In genomic region chr15:90211009-90211408, GRCh38 we compare ENCODE assay signal across 12 cellular contexts. TPM values are rescaled to one million over a fixed set of nuclear protein-coding genes. Genes with fewer than 3 reads are reported as not detected.
A peak's percentile ranks its signal among the peaks of the same experiment; 100 is the strongest.
DNase-seq lines count a peak whose midpoint lies in the region; ATAC-seq and TF ChIP-seq lines count a peak whose summit lies in the region.
"Had no signal": no experiment of that assay in that cellular context is flagged by ENCODE, and none has a peak within 500 bp of the region (broad histone marks: within the 10 kb centered on the region; RNA-seq: fewer than 3 reads in every experiment).

No MANE protein-coding gene starts in this region.

- TF ChIP-seq POLR2A in gastroesophageal sphincter (IDR thresholded peaks at IDR 0.05) = no peak

- H3K9me3 Mint-ChIP-seq in CD4-positive, CD25-positive, alpha-beta regulatory T cell = no peaks in the 10 kb centered on the region
- no peaks in the 10 kb centered on the region for H3K9me3 Mint-ChIP-seq in activated B cell treated with CpG ODN at 0.5 μM for 24 hours

- H3K9me3 ChIP-seq in CD4-positive, CD25-positive, alpha-beta regulatory T cell (ENCODE audit: control insufficient read depth in 2 of 2, low read length in 2 of 2) = no peaks in the 10 kb centered on the region
- H3K9me3 ChIP-seq in gastroesophageal sphincter = no peaks in the 10 kb centered on the region

- no peak overlapping the region for H3K4me3 Mint-ChIP-seq in CD4-positive, CD25-positive, alpha-beta regulatory T cell
- H3K4me3 Mint-ChIP-seq in activated B cell treated with CpG ODN at 0.5 μM for 24 hours = peak overlapping the region; percentile 50
- H3K4me3 Mint-ChIP-seq: activated naive CD8-positive, alpha-beta T cell had no signal

- no peak for TF ChIP-seq EP300 in gastroesophageal sphincter (IDR thresholded peaks at IDR 0.05)

- no peaks in the 10 kb centered on the region for H3K36me3 ChIP-seq in CD4-positive, CD25-positive, alpha-beta regulatory T cell (ENCODE audit: control insufficient read depth, insufficient read depth, low read length)
- H3K36me3 ChIP-seq in gastroesophageal sphincter = peaks cover 0 to 55% of the 10 kb centered on the region in 2 donors

- H3K27ac Mint-ChIP-seq in CD4-positive, CD25-positive, alpha-beta regulatory T cell = peak overlapping the region in 2 of 3 donors; percentile 75 to 84
- peak overlapping the region; percentile 95 for H3K27ac Mint-ChIP-seq in activated B cell treated with CpG ODN at 0.5 μM for 24 hours
- H3K27ac Mint-ChIP-seq: activated naive CD8-positive, alpha-beta T cell had no signal

- no peak overlapping the region for H3K27ac ChIP-seq in CD4-positive, CD25-positive, alpha-beta regulatory T cell (ENCODE audit: insufficient read depth, low read length, poor library complexity, severe bottlenecking)
- peak overlapping the region in 3 of 4 donors; percentile 16 to 67 (median 46) for H3K27ac ChIP-seq in gastroesophageal sphincter

- H3K4me1 ChIP-seq in CD4-positive, CD25-positive, alpha-beta regulatory T cell (ENCODE audit: control insufficient read depth, insufficient read depth, low read length, poor library complexity, severe bottlenecking) = peaks cover 7% of the 10 kb centered on the region
- peaks cover 0 to 51% (median 15%) of the 10 kb centered on the region in 3 donors for H3K4me1 ChIP-seq in gastroesophageal sphincter

- no peak overlapping the region for H3K4me3 ChIP-seq in CD4-positive, CD25-positive, alpha-beta regulatory T cell (ENCODE audit: low read depth, low read length)
- no peak overlapping the region for H3K4me3 ChIP-seq in gastroesophageal sphincter

- no peak for ATAC-seq in CD4-positive, CD25-positive, alpha-beta regulatory T cell (ENCODE audit: low read depth in 2 of 2)
- ATAC-seq in activated B cell treated with CpG ODN at 0.5 μM for 24 hours (ENCODE audit: low read depth) = no peak
- ATAC-seq in gastroesophageal sphincter = no peak
- peak; percentile 25 for ATAC-seq in sciatic nerve
- no peak for ATAC-seq in HG03521 (IDR thresholded peaks at IDR 0.05; ENCODE audit: unreplicated experiment)

- 80 to 98% methylated on average over 1 to 7 of the region's 9 CpGs for WGBS in gastroesophageal sphincter (ENCODE audit: low coverage in 1 of 2), 2 donors

- peaks cover 8 to 34% (median 17%) of the 10 kb centered on the region in 4 donors for H3K4me1 Mint-ChIP-seq in CD4-positive, CD25-positive, alpha-beta regulatory T cell
- H3K4me1 Mint-ChIP-seq in activated B cell treated with CpG ODN at 0.5 μM for 24 hours = peaks cover 95% of the 10 kb centered on the region

- CTCF ChIA-PET in activated B cell treated with CpG ODN at 0.5 μM for 24 hours (lab: Charles Lee) = no interaction called here

- intact Hi-C loops in activated B cell treated with CpG ODN at 0.5 μM for 24 hours (cut with micrococcal nuclease) = no loop called here
- intact Hi-C loops in sciatic nerve (cut with DNase I) = no loop called here

- peaks cover 19% of the 10 kb centered on the region for H3K36me3 Mint-ChIP-seq in CD4-positive, CD25-positive, alpha-beta regulatory T cell
- H3K36me3 Mint-ChIP-seq in activated B cell treated with CpG ODN at 0.5 μM for 24 hours (ENCODE audit: low read depth) = peaks cover 47% of the 10 kb centered on the region
- H3K36me3 Mint-ChIP-seq: activated naive CD8-positive, alpha-beta T cell had no signal

- H3K27me3 Mint-ChIP-seq in CD4-positive, CD25-positive, alpha-beta regulatory T cell = no peaks in the 10 kb centered on the region
- no peaks in the 10 kb centered on the region for H3K27me3 Mint-ChIP-seq in activated B cell treated with CpG ODN at 0.5 μM for 24 hours
- H3K27me3 Mint-ChIP-seq: activated naive CD8-positive, alpha-beta T cell had no signal

- no peaks in the 10 kb centered on the region for H3K27me3 ChIP-seq in CD4-positive, CD25-positive, alpha-beta regulatory T cell (ENCODE audit: control insufficient read depth, insufficient read depth, low read length)
- H3K27me3 ChIP-seq in gastroesophageal sphincter = no peaks in the 10 kb centered on the region

- POLR2A ChIA-PET in activated B cell treated with CpG ODN at 0.5 μM for 24 hours (lab: Charles Lee) = interaction anchor here (2.7 to 7.3 kb wide), 3 partner anchors 9 to 20 kb away, joined by 14 to 144 read pairs (median 117); partner anchors contain the start of gene SEMA4B

- no peak for DNase-seq in CD4-positive, CD25-positive, alpha-beta regulatory T cell
- no peak for DNase-seq in activated B cell treated with CpG ODN at 0.5 μM for 24 hours
- DNase-seq in sciatic nerve (ENCODE audit: low spot score) = no peak
- DNase-seq in KBM-7 = no peak
- DNase-seq in middle frontal gyrus (ENCODE audit: extremely low spot score, low spot score) = no peak
- DNase-seq in NCI-H446 (lab: John Stamatoyannopoulos, UW) = no peak
- DNase-seq: head of caudate nucleus had no signal

- no peak for TF ChIP-seq CTCF in activated B cell treated with CpG ODN at 0.5 μM for 24 hours (IDR thresholded peaks at IDR 0.05)
- TF ChIP-seq CTCF in gastroesophageal sphincter (IDR thresholded peaks at IDR 0.05) = no peak

- in situ Hi-C loops in KBM-7 (cut with MboI; ENCODE audit: low pct_unique_long_range_greater_than_20kb, low sequenced_read_pairs) = no loop called here

RNA-seq across cellular contexts. Expression of gene SEMA4B, which starts 9.9 kb away (rescaled TPM):
- 20.2 TPM for total RNA-seq in CD4-positive, CD25-positive, alpha-beta regulatory T cell
- polyA plus RNA-seq in CD4-positive, CD25-positive, alpha-beta regulatory T cell = 1 to 10 TPM; 5.1 to 7.3 (median 6.8) TPM
- total RNA-seq in activated B cell treated with CpG ODN at 0.5 μM for 24 hours = 68.1 and 85.1 TPM in 2 replicates
- total RNA-seq in gastroesophageal sphincter = 10 to 100 TPM; 18.7 to 44.9 (median 41.9) TPM
- total RNA-seq in sciatic nerve = 55.9 TPM

RNA-seq across cellular contexts. Expression of gene CIB1, which starts 22.7 kb away (rescaled TPM):
- total RNA-seq in CD4-positive, CD25-positive, alpha-beta regulatory T cell = 148 TPM
- 100 to 1,000 TPM; 185 to 263 (median 222) TPM for polyA plus RNA-seq in CD4-positive, CD25-positive, alpha-beta regulatory T cell
- total RNA-seq in activated B cell treated with CpG ODN at 0.5 μM for 24 hours (96.6 and 105 TPM in 2 replicates), gastroesophageal sphincter (10 to 100 TPM; 22.8 to 35.6 (median 25.5) TPM), sciatic nerve (43.3 TPM)

RNA-seq across cellular contexts. Expression of gene GDPGP1, which starts 23.0 kb away (rescaled TPM):
- total RNA-seq in CD4-positive, CD25-positive, alpha-beta regulatory T cell = 3.3 TPM
- 1 to 10 TPM in 2 of 4 donors, under 1 TPM in 2; 0.84 to 1.6 (median 1.1) TPM for polyA plus RNA-seq in CD4-positive, CD25-positive, alpha-beta regulatory T cell
- total RNA-seq in activated B cell treated with CpG ODN at 0.5 μM for 24 hours (6.1 and 6.2 TPM in 2 replicates), gastroesophageal sphincter (1 to 10 TPM; 2.0 to 8.9 (median 7.5) TPM), sciatic nerve (5.4 TPM)

RNA-seq across cellular contexts. Expression of gene TTLL13, which starts 38.3 kb away (rescaled TPM):
- 0.25 TPM for total RNA-seq in CD4-positive, CD25-positive, alpha-beta regulatory T cell
- polyA plus RNA-seq in CD4-positive, CD25-positive, alpha-beta regulatory T cell = under 1 TPM in 3 of 4 donors, not detected in 1; 0.13 to 0.64 (median 0.18) TPM
- total RNA-seq in activated B cell treated with CpG ODN at 0.5 μM for 24 hours (0.49 and 2.2 TPM in 2 replicates), gastroesophageal sphincter (under 1 TPM in 1 of 4 donors, not detected in 3; 0.54 TPM), sciatic nerve (0.71 TPM)
- total RNA-seq: M059J, RPMI7951 had no signal

RNA-seq across cellular contexts. Expression of gene NGRN, which starts 54.5 kb away (rescaled TPM):
- 46.6 TPM for total RNA-seq in CD4-positive, CD25-positive, alpha-beta regulatory T cell
- polyA plus RNA-seq in CD4-positive, CD25-positive, alpha-beta regulatory T cell = 10 to 100 TPM; 39.0 to 54.1 (median 47.2) TPM
- total RNA-seq in activated B cell treated with CpG ODN at 0.5 μM for 24 hours = 32.8 and 34.1 TPM in 2 replicates
- total RNA-seq in gastroesophageal sphincter = 100 to 1,000 TPM; 127 to 182 (median 151) TPM
- total RNA-seq in sciatic nerve = 63.8 TPM
